Comparison of ENCODE assay signal across 11 cellular contexts in genomic region chr1:199182151-199182843, GRCh38.
DNase-seq lines count a peak whose midpoint lies in the region; ATAC-seq, FAIRE-seq and TF ChIP-seq lines count a peak whose summit lies in the region.
"Had no signal": no experiment of that assay in that cellular context is flagged by ENCODE, and none has a peak within 500 bp of the region (broad histone marks: within the 10 kb centered on the region; RNA-seq: fewer than 3 reads in every experiment).

No MANE protein-coding gene starts in this region.

- TF ChIP-seq CTCF in astrocyte (IDR thresholded peaks at IDR 0.05; ENCODE audit: insufficient read depth, low read depth, low read length), result no peak
- no peak for TF ChIP-seq CTCF in breast epithelium (IDR thresholded peaks at IDR 0.05)

- H2AFZ ChIP-seq in astrocyte (ENCODE audit: low read depth, low read length), result no peak overlapping the region

- H3K4me1 ChIP-seq in BLaER1 (peaks cover 17% of the 10 kb centered on the region), astrocyte (ENCODE audit: insufficient read depth, low read length) (no peaks in the 10 kb centered on the region), breast epithelium (no peaks in the 10 kb centered on the region)
- H3K4me1 ChIP-seq: vagina had no signal

- H4K20me1 ChIP-seq in BLaER1 (no peaks in the 10 kb centered on the region), astrocyte (ENCODE audit: insufficient read depth, low read length) (no peaks in the 10 kb centered on the region)

- H3K9ac ChIP-seq in BLaER1 (no peak overlapping the region; the same call in 1 of the 2 replicates), astrocyte (ENCODE audit: low read length) (no peak overlapping the region)

- H3K27ac ChIP-seq in BLaER1, result peak overlapping the region; percentile 62
- H3K27ac ChIP-seq in astrocyte (ENCODE audit: low read depth, low read length), result no peak overlapping the region
- no peak overlapping the region for H3K27ac ChIP-seq in breast epithelium
- H3K27ac ChIP-seq: vagina had no signal

- H3K36me3 ChIP-seq in BLaER1, result no peaks in the 10 kb centered on the region
- no peaks in the 10 kb centered on the region for H3K36me3 ChIP-seq in astrocyte (ENCODE audit: insufficient read depth, low read length)
- H3K36me3 ChIP-seq in breast epithelium, result no peaks in the 10 kb centered on the region
- H3K36me3 ChIP-seq: vagina had no signal

- DNase-seq in Kasumi-1 (lab: John Stamatoyannopoulos, UW) (peak; percentile 56 to 60), astrocyte (ENCODE audit: low read depth) (peak; percentile 18), DMS114 treated with DMSO at 0.1 percent for 48 hours (lab: John Stamatoyannopoulos, UW; ENCODE audit: unreplicated experiment) (no peak), NCI-H82 treated with DMSO at 0.1 percent for 48 hours (lab: John Stamatoyannopoulos, UW; ENCODE audit: unreplicated experiment) (no peak), breast epithelium (ENCODE audit: low spot score in 2 of 2) (no peak), foreskin melanocyte (no peak)
- DNase-seq: central memory CD4-positive, alpha-beta T cell had no signal

- no peak overlapping the region for H3K4me3 ChIP-seq in BLaER1
- H3K4me3 ChIP-seq in astrocyte (ENCODE audit: insufficient read depth, low read depth, low read length), result no peak overlapping the region
- H3K4me3 ChIP-seq in breast epithelium, result no peak overlapping the region
- H3K4me3 ChIP-seq: vagina had no signal

- peak; percentile 97 for ATAC-seq in GM19372 (IDR thresholded peaks at IDR 0.05; ENCODE audit: low read depth, unreplicated experiment)
- ATAC-seq: HCT116 had no signal

- intact Hi-C loops in breast epithelium (cut with DNase I; ENCODE audit: low total_unique reads), result no loop called here

- no peaks in the 10 kb centered on the region for H3K9me3 Mint-ChIP-seq in astrocyte (ENCODE audit: unreplicated experiment)

- peak overlapping the region; percentile 34; the same call in 1 of the 2 replicates for H3K4me2 ChIP-seq in BLaER1
- H3K4me2 ChIP-seq in astrocyte (ENCODE audit: low read length), result no peak overlapping the region

- H3K36me3 Mint-ChIP-seq in astrocyte (ENCODE audit: low read depth, unreplicated experiment), result no peaks in the 10 kb centered on the region

- no peaks in the 10 kb centered on the region for H3K27me3 Mint-ChIP-seq in astrocyte (ENCODE audit: low read depth, unreplicated experiment)

- H3K9me3 ChIP-seq in BLaER1 (no peaks in the 10 kb centered on the region), astrocyte (ENCODE audit: insufficient read depth, low read depth, low read length) (no peaks in the 10 kb centered on the region), breast epithelium (no peaks in the 10 kb centered on the region)
- H3K9me3 ChIP-seq: vagina had no signal

- no peak for TF ChIP-seq POLR2A in breast epithelium (IDR thresholded peaks at IDR 0.05)

- H3K27ac Mint-ChIP-seq in astrocyte (ENCODE audit: unreplicated experiment), result peak overlapping the region; percentile 88

- peaks cover 4% of the 10 kb centered on the region for H3K4me1 Mint-ChIP-seq in astrocyte (ENCODE audit: low read depth, unreplicated experiment)

- FAIRE-seq in astrocyte (lab: Jason Lieb, UNC), result no peak

- no peak overlapping the region for H3K4me3 Mint-ChIP-seq in astrocyte (ENCODE audit: unreplicated experiment)

- H3K79me2 ChIP-seq in astrocyte (ENCODE audit: insufficient read depth, low read length), result no peaks in the 10 kb centered on the region

- H3K27me3 ChIP-seq in BLaER1 (no peaks in the 10 kb centered on the region), astrocyte (ENCODE audit: insufficient read depth, low read length) (no peaks in the 10 kb centered on the region), breast epithelium (no peaks in the 10 kb centered on the region)
- H3K27me3 ChIP-seq: vagina had no signal

Comparison
In these comparisons a context has a peak if more than half of its experiments do, and no peak if none do; other contexts are left out.
1. DNase-seq: peak in Kasumi-1 (2 of 2) and astrocyte (single experiment); none in DMS114 treated with DMSO at 0.1 percent for 48 hours (single experiment), NCI-H82 treated with DMSO at 0.1 percent for 48 hours (single experiment), breast epithelium (0 of 2) and foreskin melanocyte (single experiment).